12 cellular contexts compared by ENCODE assay signal in genomic region chr17:78170692-78171590, GRCh38. TPM values are rescaled to one million over a fixed set of nuclear protein-coding genes. Genes with fewer than 3 reads are reported as not detected.
DNase-seq lines count a peak whose midpoint lies in the region; ATAC-seq and TF ChIP-seq lines count a peak whose summit lies in the region.
"Had no signal": no experiment of that assay in that cellular context is flagged by ENCODE, and none has a peak within 500 bp of the region (broad histone marks: within the 10 kb centered on the region; RNA-seq: fewer than 3 reads in every experiment).

No MANE protein-coding gene starts in this region.

- ATAC-seq in activated T-cell treated with anti-CD3 and anti-CD28 coated beads, Interleukin-2, amount 50 U/mL, for 72 hours (replicated peaks in 1 of 2), result no peak
- no peak for ATAC-seq in naive thymus-derived CD8-positive, alpha-beta T cell

- H3K36me3 ChIP-seq in mammary epithelial cell (ENCODE audit: insufficient read depth, low read length), result peaks cover 2% of the 10 kb centered on the region

- in situ Hi-C loops in mammary epithelial cell (cut with MboI; ENCODE audit: low sequenced_read_pairs in 2 of 2), result no loop called here

- no peaks in the 10 kb centered on the region for H3K27me3 ChIP-seq in mammary epithelial cell (ENCODE audit: insufficient read depth, low read length)
- H3K27me3 ChIP-seq: thyroid gland had no signal

- no peak overlapping the region for H3K4me2 ChIP-seq in mammary epithelial cell (ENCODE audit: insufficient read depth, low read depth, low read length)

- no peak overlapping the region for H3K9ac ChIP-seq in mammary epithelial cell (ENCODE audit: insufficient read depth, low read length)

- H3K79me2 ChIP-seq in mammary epithelial cell (ENCODE audit: insufficient read depth, low read length), result no peaks in the 10 kb centered on the region

- no peaks in the 10 kb centered on the region for H3K9me3 ChIP-seq in mammary epithelial cell (replicated peaks; ENCODE audit: insufficient read depth, low read length)
- H3K9me3 ChIP-seq: thyroid gland had no signal

- CTCF ChIA-PET in mammary epithelial cell (lab: Charles Lee; ENCODE audit: low non-redundant PET), result no interaction called here

- no peaks in the 10 kb centered on the region for H4K20me1 ChIP-seq in mammary epithelial cell (ENCODE audit: insufficient read depth, low read length)

- no peak overlapping the region for H2AFZ ChIP-seq in mammary epithelial cell (ENCODE audit: low read depth, low read length)

- no peak for DNase-seq in GM12865 (ENCODE audit: low read depth)
- no peak for DNase-seq in activated T-cell treated with anti-CD3 and anti-CD28 coated beads, Interleukin-2, amount 50 U/mL, for 72 hours
- DNase-seq in naive thymus-derived CD8-positive, alpha-beta T cell, result no peak
- DNase-seq in NCI-H526 (lab: John Stamatoyannopoulos, UW), result no peak
- DNase-seq in stimulated activated CD4-positive, alpha-beta T cell treated with anti-CD3 and anti-CD28 coated beads, Interleukin-4, amount 100 ng/mL, for 4 hours, result no peak
- DNase-seq in mammary epithelial cell, result no peak
- DNase-seq in GDM1 (lab: John Stamatoyannopoulos, UW), result no peak
- DNase-seq: endodermal cell, Karpas-422, thyroid gland had no signal

- H3K27me3 Mint-ChIP-seq in activated T-cell treated with anti-CD3 and anti-CD28 coated beads, Interleukin-2, amount 50 U/mL, for 72 hours (ENCODE audit: low read depth), result no peaks in the 10 kb centered on the region
- H3K27me3 Mint-ChIP-seq in naive thymus-derived CD8-positive, alpha-beta T cell, result no peaks in the 10 kb centered on the region

- BruUV-seq in mammary epithelial cell (replicated peaks; lab: Mats Ljungman, UMichigan), result no TSS peak

- peak overlapping the region; percentile 44 to 79 for H3K4me3 Mint-ChIP-seq in activated T-cell treated with anti-CD3 and anti-CD28 coated beads, Interleukin-2, amount 50 U/mL, for 72 hours
- peak overlapping the region; percentile 26 to 85 (median 66) for H3K4me3 Mint-ChIP-seq in naive thymus-derived CD8-positive, alpha-beta T cell

- dilution Hi-C loops in mammary epithelial cell (cut with HindIII; ENCODE audit: low sequenced_read_pairs), result loop anchor here (5.0 to 10.0 kb wide), 3 partner anchors 56 to 356 kb away; no protein-coding TSS in a partner anchor

- 98% methylated on average over 21 of the region's 31 CpGs for WGBS in mammary epithelial cell (ENCODE audit: low coverage, missing lambda C conversion rate)

- no peaks in the 10 kb centered on the region for H3K9me3 Mint-ChIP-seq in activated T-cell treated with anti-CD3 and anti-CD28 coated beads, Interleukin-2, amount 50 U/mL, for 72 hours
- H3K9me3 Mint-ChIP-seq in naive thymus-derived CD8-positive, alpha-beta T cell, result no peaks in the 10 kb centered on the region
- H3K9me3 Mint-ChIP-seq: endodermal cell had no signal

- H3K4me1 ChIP-seq in mammary epithelial cell (ENCODE audit: insufficient read depth, low read length), result peaks cover 5% of the 10 kb centered on the region

- peak overlapping the region; percentile 96 for H3K27ac ChIP-seq in C4-2B
- no peak overlapping the region for H3K27ac ChIP-seq in mammary epithelial cell (ENCODE audit: insufficient read depth, low read depth, low read length)
- H3K27ac ChIP-seq: thyroid gland had no signal

- peak overlapping the region; percentile 40 for H3K4me3 ChIP-seq in GM12865 (ENCODE audit: low read depth, low read length)
- no peak overlapping the region for H3K4me3 ChIP-seq in mammary epithelial cell (replicated peaks in 1 of 3; ENCODE audit: insufficient read depth in 1 of 3, low read depth in 2 of 3, low read length in 3 of 3)
- H3K4me3 ChIP-seq: thyroid gland had no signal

- POLR2A ChIA-PET in naive thymus-derived CD8-positive, alpha-beta T cell (lab: Charles Lee), result interaction anchor here (0.6 to 12.1 kb wide), 7 partner anchors 10 to 62 kb away, joined by 3 to 122 read pairs (median 4); partner anchors contain the start of genes TK1, TMC6 and TMC8

- no peak for TF ChIP-seq CTCF in C4-2B (conservative IDR thresholded peaks at IDR 0.05)
- no peak for TF ChIP-seq CTCF in GM12865 (IDR thresholded peaks at IDR 0.05; ENCODE audit: insufficient read depth, low read depth, low read length, missing control alignments)
- TF ChIP-seq CTCF in mammary epithelial cell (conservative IDR thresholded peaks at IDR 0.05 in 1 of 2, IDR thresholded peaks at IDR 0.05 in 1 of 2; ENCODE audit: extremely low read depth in 1 of 2, insufficient read depth in 1 of 2, low read depth in 1 of 2, low read length in 2 of 2), result no peak

- intact Hi-C loops in mammary epithelial cell (cut with micrococcal nuclease), result no loop called here

- H3K36me3 Mint-ChIP-seq in activated T-cell treated with anti-CD3 and anti-CD28 coated beads, Interleukin-2, amount 50 U/mL, for 72 hours (ENCODE audit: insufficient read depth in 2 of 2), result peaks cover 5 to 15% of the 10 kb centered on the region in 2 donors
- H3K36me3 Mint-ChIP-seq in naive thymus-derived CD8-positive, alpha-beta T cell, result peaks cover 0 to 18% (median 0%) of the 10 kb centered on the region in 3 donors

- peaks cover 50% of the 10 kb centered on the region for H3K4me1 Mint-ChIP-seq in activated T-cell treated with anti-CD3 and anti-CD28 coated beads, Interleukin-2, amount 50 U/mL, for 72 hours (ENCODE audit: low read depth)
- peaks cover 27 to 58% (median 56%) of the 10 kb centered on the region in 4 donors for H3K4me1 Mint-ChIP-seq in naive thymus-derived CD8-positive, alpha-beta T cell

- peak overlapping the region; percentile 31 for H3K27ac Mint-ChIP-seq in activated T-cell treated with anti-CD3 and anti-CD28 coated beads, Interleukin-2, amount 50 U/mL, for 72 hours
- peak overlapping the region in 9 of 10 donors; percentile 63 to 89 (median 76) for H3K27ac Mint-ChIP-seq in naive thymus-derived CD8-positive, alpha-beta T cell
- H3K27ac Mint-ChIP-seq: endodermal cell had no signal

RNA-seq across cellular contexts. Expression of gene SYNGR2, which starts 2.6 kb away (rescaled TPM):
- 10 to 100 TPM; 87.6 to 92.0 TPM for total RNA-seq in activated T-cell treated with anti-CD3 and anti-CD28 coated beads, Interleukin-2, amount 50 U/mL, for 72 hours
- 10 to 100 TPM; 58.1 to 66.6 TPM for total RNA-seq in naive thymus-derived CD8-positive, alpha-beta T cell
- polyA plus RNA-seq in naive thymus-derived CD8-positive, alpha-beta T cell, result 100 to 1,000 TPM in 1 of 3 donors, 10 to 100 TPM in 2; 88.4 to 108 (median 92.1) TPM
- 10 to 100 TPM; 39.0 to 72.6 TPM for total RNA-seq in mammary epithelial cell
- polyA plus RNA-seq in mammary epithelial cell, result 48.7 TPM
- 53.3 TPM for polyA minus RNA-seq in mammary epithelial cell

RNA-seq across cellular contexts. Expression of gene TK1, which starts 15.9 kb away (rescaled TPM):
- total RNA-seq in activated T-cell treated with anti-CD3 and anti-CD28 coated beads, Interleukin-2, amount 50 U/mL, for 72 hours, result 10 to 100 TPM; 90.6 to 90.9 TPM
- not detected for total RNA-seq in naive thymus-derived CD8-positive, alpha-beta T cell
- 1 to 10 TPM in 1 of 3 donors, under 1 TPM in 1, not detected in 1; 0.18 to 1.1 TPM for polyA plus RNA-seq in naive thymus-derived CD8-positive, alpha-beta T cell
- total RNA-seq in mammary epithelial cell, result 10 to 100 TPM in 1 of 2 donors, 1 to 10 TPM in 1; 7.7 to 79.5 TPM
- polyA plus RNA-seq in mammary epithelial cell, result 155 TPM
- 121 TPM for polyA minus RNA-seq in mammary epithelial cell

RNA-seq across cellular contexts. Expression of gene AFMID, which starts 16.2 kb away (rescaled TPM):
- total RNA-seq in activated T-cell treated with anti-CD3 and anti-CD28 coated beads, Interleukin-2, amount 50 U/mL, for 72 hours, result 10 to 100 TPM; 23.1 to 34.1 TPM
- 1 to 10 TPM; 1.8 to 2.4 TPM for total RNA-seq in naive thymus-derived CD8-positive, alpha-beta T cell
- 1 to 10 TPM in 2 of 3 donors, under 1 TPM in 1; 0.41 to 1.7 (median 1.6) TPM for polyA plus RNA-seq in naive thymus-derived CD8-positive, alpha-beta T cell
- 10 to 100 TPM; 16.5 to 32.5 TPM for total RNA-seq in mammary epithelial cell
- 21.2 TPM for polyA plus RNA-seq in mammary epithelial cell
- 59.7 TPM for polyA minus RNA-seq in mammary epithelial cell

RNA-seq across cellular contexts. Expression of gene C17orf99, which starts 24.8 kb away (rescaled TPM):
- under 1 TPM in 1 of 2 donors, not detected in 1; 0.58 TPM for total RNA-seq in activated T-cell treated with anti-CD3 and anti-CD28 coated beads, Interleukin-2, amount 50 U/mL, for 72 hours
- total RNA-seq in naive thymus-derived CD8-positive, alpha-beta T cell, result under 1 TPM in 1 of 2 experiments, not detected in 1; 0.60 TPM
- polyA plus RNA-seq in naive thymus-derived CD8-positive, alpha-beta T cell, result not detected
- under 1 TPM; 0.17 to 0.80 TPM for total RNA-seq in mammary epithelial cell
- polyA plus RNA-seq in mammary epithelial cell, result 0.14 TPM
- polyA minus RNA-seq in mammary epithelial cell, result not detected
- total RNA-seq: endodermal cell, thyroid gland had no signal
- polyA plus RNA-seq: neural cell had no signal

RNA-seq across cellular contexts. Expression of gene TMC8, which starts 40.4 kb away (rescaled TPM):
- 100 to 1,000 TPM; 102 to 124 TPM for total RNA-seq in activated T-cell treated with anti-CD3 and anti-CD28 coated beads, Interleukin-2, amount 50 U/mL, for 72 hours
- total RNA-seq in naive thymus-derived CD8-positive, alpha-beta T cell, result 100 to 1,000 TPM; 367 to 370 TPM
- 100 to 1,000 TPM in 1 of 3 donors, 10 to 100 TPM in 2; 62.5 to 141 (median 72.9) TPM for polyA plus RNA-seq in naive thymus-derived CD8-positive, alpha-beta T cell
- under 1 TPM; under 0.01 to 0.07 TPM for total RNA-seq in mammary epithelial cell
- polyA plus RNA-seq in mammary epithelial cell, result 0.06 TPM
- not detected for polyA minus RNA-seq in mammary epithelial cell

Comparison
In these comparisons a context has a peak if more than half of its experiments do, and no peak if none do; other contexts are left out.
1. RNA of gene TK1, which starts 15.9 kb away (total RNA-seq): 90.6 to 90.9 TPM in activated T-cell treated with anti-CD3 and anti-CD28 coated beads, Interleukin-2, amount 50 U/mL, for 72 hours and 7.7 to 79.5 TPM in mammary epithelial cell; not detected in naive thymus-derived CD8-positive, alpha-beta T cell; every median in the first group is over 4 times any median in the second.
2. RNA of gene AFMID, which starts 16.2 kb away (total RNA-seq): 23.1 to 34.1 TPM in activated T-cell treated with anti-CD3 and anti-CD28 coated beads, Interleukin-2, amount 50 U/mL, for 72 hours and 16.5 to 32.5 TPM in mammary epithelial cell; 1.8 to 2.4 TPM in naive thymus-derived CD8-positive, alpha-beta T cell; every median in the first group is over 4 times any median in the second.